In genomic region chr1:36852586-36852985, GRCh38 we compare ENCODE assay signal across 8 cellular contexts.
"Had no signal": no experiment of that assay in that cellular context is flagged by ENCODE, and none has a peak within 500 bp of the region (broad histone marks: within the 10 kb centered on the region; RNA-seq: fewer than 3 reads in every experiment).

No MANE protein-coding gene starts in this region.

- FAIRE-seq: H54, HTR-8/SVneo, K562 had no signal

- H2AFZ ChIP-seq: GM23248 had no signal

- H3K9ac ChIP-seq: GM23248 had no signal

- DNase-seq: GM23248, GOT3, H9, HCEC 1CT, IMR-90 had no signal

- H3K27ac ChIP-seq: GM23248 had no signal

- H3K4me3 ChIP-seq: GM23248, K562 had no signal
